Comparison of ENCODE assay signal across 8 cellular contexts in the genomic region with DNA sequence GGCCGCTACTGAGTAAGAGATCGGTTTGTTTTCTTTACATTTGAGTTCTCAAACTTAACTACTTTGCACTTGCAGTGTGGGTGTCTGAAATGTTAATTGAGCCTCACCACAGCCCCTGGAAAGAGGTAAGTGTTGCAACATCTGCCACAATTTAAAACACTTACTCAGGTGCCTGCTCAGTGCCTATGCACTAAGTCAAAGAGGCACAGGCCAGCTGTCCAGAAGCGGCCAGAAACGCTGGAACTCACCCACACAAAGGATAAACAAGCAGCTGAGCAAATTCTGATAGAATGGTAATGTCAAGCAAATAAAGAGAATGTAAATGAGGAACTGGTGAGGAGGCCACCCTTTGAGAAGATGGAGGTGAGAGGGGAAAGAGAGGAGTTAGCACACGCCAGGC.
DNase-seq lines count a peak whose midpoint lies in the region; ATAC-seq, FAIRE-seq and TF ChIP-seq lines count a peak whose summit lies in the region.

No MANE protein-coding gene starts in this region.

- no peaks in the 10 kb centered on the region for H3K9me3 Mint-ChIP-seq in activated CD4-positive, alpha-beta T cell treated with anti-CD3 and anti-CD28 coated beads, Interleukin-2, amount 10 ng/mL, durations not matched to agents 7 days and 5 days

- peak overlapping the region; percentile 7; the same call in 1 of the 2 replicates for H3K4me3 ChIP-seq in AG04450 (ENCODE audit: low read depth, low read length)
- no peak overlapping the region for H3K4me3 ChIP-seq in mammary epithelial cell (replicated peaks in 1 of 3; ENCODE audit: insufficient read depth in 1 of 3, low read depth in 2 of 3, low read length in 3 of 3)
- no peak overlapping the region for H3K4me3 ChIP-seq in mucosa of rectum (ENCODE audit: low read length in 2 of 2)

- H3K27ac ChIP-seq in AG04450 (ENCODE audit: low read depth, low read length), result peak overlapping the region; percentile 85
- peak overlapping the region; percentile 91 for H3K27ac ChIP-seq in mammary epithelial cell (ENCODE audit: insufficient read depth, low read depth, low read length)
- H3K27ac ChIP-seq in mucosa of rectum (ENCODE audit: low read depth in 2 of 2, low read length in 2 of 2), result peak overlapping the region; percentile 68 to 87

- H3K36me3 ChIP-seq in mammary epithelial cell (ENCODE audit: insufficient read depth, low read length), result no peaks in the 10 kb centered on the region
- H3K36me3 ChIP-seq in mucosa of rectum (ENCODE audit: control insufficient read depth in 2 of 2, insufficient read depth in 2 of 2, low read length in 2 of 2), result no peaks in the 10 kb centered on the region

- H3K27me3 ChIP-seq in AG04450 (ENCODE audit: control insufficient read depth, insufficient read depth, low read length) (no peaks in the 10 kb centered on the region), mammary epithelial cell (ENCODE audit: insufficient read depth, low read length) (no peaks in the 10 kb centered on the region), mucosa of rectum (ENCODE audit: control insufficient read depth in 2 of 2, insufficient read depth in 2 of 2, low read length in 2 of 2) (no peaks in the 10 kb centered on the region)

- peak overlapping the region; percentile 19 for H2AFZ ChIP-seq in mammary epithelial cell (ENCODE audit: low read depth, low read length)

- peak overlapping the region; percentile 75 for H3K9ac ChIP-seq in mammary epithelial cell (ENCODE audit: insufficient read depth, low read length)
- H3K9ac ChIP-seq in mucosa of rectum (ENCODE audit: low read depth in 1 of 2, low read length in 2 of 2), result peak overlapping the region in 1 of 2 donors; percentile 66

- POLR2A ChIA-PET in AG04450 (lab: Yijun Ruan, JAX), result interaction anchor here (1.4 to 1.6 kb wide), 2 partner anchors 35 to 164 kb away, joined by 3 to 5 read pairs; no protein-coding TSS in a partner anchor
- POLR2A ChIA-PET in activated CD4-positive, alpha-beta T cell treated with anti-CD3 and anti-CD28 coated beads, Interleukin-2, amount 10 ng/mL, durations not matched to agents 7 days and 5 days (lab: Charles Lee), result no interaction called here

- in situ Hi-C loops in mammary epithelial cell (cut with MboI; ENCODE audit: low sequenced_read_pairs in 2 of 2), result no loop called here

- FAIRE-seq in GM12892 (lab: Jason Lieb, UNC), result no peak

- TF ChIP-seq POLR2A in GM12892 (IDR thresholded peaks at IDR 0.05; ENCODE audit: low read depth, low read length), result no peak

- TSS peak; percentile 57 for BruUV-seq in mammary epithelial cell (replicated peaks; lab: Mats Ljungman, UMichigan)

- dilution Hi-C loops in mammary epithelial cell (cut with HindIII; ENCODE audit: low sequenced_read_pairs), result no loop called here

- CTCF ChIA-PET in AG04450 (lab: Charles Lee), result no interaction called here
- CTCF ChIA-PET in mammary epithelial cell (lab: Charles Lee; ENCODE audit: low non-redundant PET), result no interaction called here
- CTCF ChIA-PET in activated CD4-positive, alpha-beta T cell treated with anti-CD3 and anti-CD28 coated beads, Interleukin-2, amount 10 ng/mL, durations not matched to agents 7 days and 5 days (lab: Charles Lee), result no interaction called here

- no peak for ATAC-seq in esophagus mucosa
- no peak for ATAC-seq in GM18867 (IDR thresholded peaks at IDR 0.05; ENCODE audit: unreplicated experiment)

- no peaks in the 10 kb centered on the region for H3K79me2 ChIP-seq in mammary epithelial cell (ENCODE audit: insufficient read depth, low read length)

- WGBS in mammary epithelial cell (ENCODE audit: low coverage, missing lambda C conversion rate), result 27% methylated on average over 5 of the region's 5 CpGs

- no peak overlapping the region for H3K27ac Mint-ChIP-seq in activated CD4-positive, alpha-beta T cell treated with anti-CD3 and anti-CD28 coated beads, Interleukin-2, amount 10 ng/mL, durations not matched to agents 7 days and 5 days

- peaks cover 2% of the 10 kb centered on the region for H3K27me3 Mint-ChIP-seq in activated CD4-positive, alpha-beta T cell treated with anti-CD3 and anti-CD28 coated beads, Interleukin-2, amount 10 ng/mL, durations not matched to agents 7 days and 5 days

- H4K20me1 ChIP-seq in mammary epithelial cell (ENCODE audit: insufficient read depth, low read length), result no peaks in the 10 kb centered on the region

- no peaks in the 10 kb centered on the region for H3K36me3 Mint-ChIP-seq in activated CD4-positive, alpha-beta T cell treated with anti-CD3 and anti-CD28 coated beads, Interleukin-2, amount 10 ng/mL, durations not matched to agents 7 days and 5 days (ENCODE audit: low read depth)

- H3K4me1 Mint-ChIP-seq in activated CD4-positive, alpha-beta T cell treated with anti-CD3 and anti-CD28 coated beads, Interleukin-2, amount 10 ng/mL, durations not matched to agents 7 days and 5 days, result peaks cover 23% of the 10 kb centered on the region

- DNase-seq in AG04450 (ENCODE audit: low read depth, low spot score) (no peak), LHCN-M2 (ENCODE audit: low read depth) (peak; percentile 68), mammary epithelial cell (peak; percentile 43), GM12892 (ENCODE audit: insufficient read length) (no peak)
- no peak for DNase-seq in activated CD4-positive, alpha-beta T cell treated with anti-CD3 and anti-CD28 coated beads, Interleukin-2, amount 10 ng/mL, durations not matched to agents 7 days and 5 days

- intact Hi-C loops in mammary epithelial cell (cut with micrococcal nuclease), result loop anchor here (2.0 kb wide), 1 partner anchor 163 kb away; no protein-coding TSS in a partner anchor

- peak overlapping the region; percentile 61 for H3K4me2 ChIP-seq in mammary epithelial cell (ENCODE audit: insufficient read depth, low read depth, low read length)

- H3K9me3 ChIP-seq in AG04450 (ENCODE audit: control insufficient read depth, insufficient read depth, low read length) (no peaks in the 10 kb centered on the region), mammary epithelial cell (replicated peaks; ENCODE audit: insufficient read depth, low read length) (no peaks in the 10 kb centered on the region), mucosa of rectum (ENCODE audit: control insufficient read depth in 2 of 2, low read length in 2 of 2) (no peaks in the 10 kb centered on the region)

- no peak overlapping the region for H3K4me3 Mint-ChIP-seq in activated CD4-positive, alpha-beta T cell treated with anti-CD3 and anti-CD28 coated beads, Interleukin-2, amount 10 ng/mL, durations not matched to agents 7 days and 5 days

- H3K4me1 ChIP-seq in mammary epithelial cell (ENCODE audit: insufficient read depth, low read length) (peaks cover 60% of the 10 kb centered on the region), mucosa of rectum (ENCODE audit: control insufficient read depth in 2 of 2, insufficient read depth in 2 of 2, low read length in 2 of 2) (peaks cover 11 to 46% of the 10 kb centered on the region in 2 donors)

- TF ChIP-seq CTCF in AG04450 (IDR thresholded peaks at IDR 0.05; ENCODE audit: low read depth, low read length), result no peak
- TF ChIP-seq CTCF in mammary epithelial cell (conservative IDR thresholded peaks at IDR 0.05 in 1 of 2, IDR thresholded peaks at IDR 0.05 in 1 of 2; ENCODE audit: extremely low read depth in 1 of 2, insufficient read depth in 1 of 2, low read depth in 1 of 2, low read length in 2 of 2), result no peak

Comparison
In these comparisons a context has a peak if more than half of its experiments do, and no peak if none do; other contexts are left out.
1. DNase-seq: peak in LHCN-M2 (single experiment) and mammary epithelial cell (single experiment); none in AG04450 (single experiment), GM12892 (single experiment) and activated CD4-positive, alpha-beta T cell treated with anti-CD3 and anti-CD28 coated beads, Interleukin-2, amount 10 ng/mL, durations not matched to agents 7 days and 5 days (single experiment).
2. Peak in every context shown above with its lines, with median percentiles within 50 percentile points of each other: H3K27ac ChIP-seq.